ENCODE assay signal across 33 cellular contexts in the genomic region with DNA sequence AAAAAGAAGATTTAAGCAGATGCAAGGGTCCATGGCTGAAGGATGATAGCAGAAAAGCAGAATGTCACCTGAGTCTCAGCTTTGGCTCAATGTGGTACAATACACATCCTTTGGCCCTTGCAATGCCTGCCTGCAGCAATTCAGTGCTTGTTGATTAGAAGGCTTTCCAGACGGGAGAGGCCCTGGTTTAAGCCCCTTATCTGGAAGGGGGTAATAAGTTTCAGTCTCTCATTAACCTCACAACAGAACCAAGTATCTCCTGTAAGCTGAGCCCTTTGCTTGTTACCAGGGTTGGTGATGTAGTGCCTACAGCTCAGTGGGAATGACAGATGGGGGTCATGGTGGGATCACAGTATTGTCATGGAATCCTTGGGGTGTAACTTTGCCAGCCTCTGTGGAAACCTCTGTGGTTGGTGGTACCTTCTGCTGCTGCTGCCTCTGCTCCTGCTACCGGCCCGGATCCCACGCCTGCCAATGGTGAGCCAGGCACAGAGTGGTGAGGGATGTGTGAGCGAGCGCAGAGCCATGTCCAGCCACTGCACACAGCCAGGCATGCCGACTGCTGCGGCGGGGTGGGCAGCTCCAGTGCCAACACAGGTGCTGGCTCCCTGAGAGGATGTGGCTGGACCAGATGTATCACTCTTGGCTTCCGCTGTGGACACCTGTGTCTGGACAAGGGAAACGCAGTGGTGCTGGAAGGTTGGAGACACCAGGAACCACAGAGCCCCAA.
"Had no signal": no experiment of that assay in that cellular context is flagged by ENCODE, and none has a peak within 500 bp of the region (broad histone marks: within the 10 kb centered on the region; RNA-seq: fewer than 3 reads in every experiment).

No MANE protein-coding gene starts in this region.

- H3K4me3 Mint-ChIP-seq: mesothelial cell of epicardium; naive B cell; natural killer cell treated with Interleukin-12 subunit alpha and Interleukin-12 subunit beta and Interleukin-15 and Interleukin-18, amount 100 ng/mL, for 72 hours; neural crest cell; stimulated activated naive CD8-positive, alpha-beta T cell treated with anti-CD3 and anti-CD28 coated beads, Interleukin-15, amount 100 ng/mL, for 72 hours had no signal

- H3K4me1 Mint-ChIP-seq: mesothelial cell of epicardium; stimulated activated naive CD8-positive, alpha-beta T cell treated with anti-CD3 and anti-CD28 coated beads, Interleukin-15, amount 100 ng/mL, for 72 hours had no signal

- H3K9me3 Mint-ChIP-seq: natural killer cell treated with Interleukin-12 subunit alpha and Interleukin-12 subunit beta and Interleukin-15 and Interleukin-18, amount 100 ng/mL, for 72 hours had no signal

- DNase-seq: dermis blood vessel endothelial cell; effector memory CD4-positive, alpha-beta T cell; erythroblast; esophagus squamous epithelium; foreskin melanocyte; glutamatergic neuron; heart right ventricle; hippocampal formation; left colon; left ventricle myocardium superior; lower lobe of right lung; naive B cell; nucleus accumbens; stimulated activated CD4-positive, alpha-beta T cell treated with anti-CD3 and anti-CD28 coated beads, Interleukin-12 subunit alpha, Interleukin-12 subunit beta, amount 100 ng/mL, for 4 hours; stimulated activated CD4-positive, alpha-beta T cell treated with anti-CD3 and anti-CD28 coated beads, Interleukin-1b, Interleukin-23, amount 100 ng/mL, for 48 hours; stimulated activated CD4-positive, alpha-beta T cell treated with anti-CD3 and anti-CD28 coated beads, Interleukin-4, amount 100 ng/mL, for 1 hour; stimulated activated CD8-positive, alpha-beta memory T cell treated with anti-CD3 and anti-CD28 coated beads, Interleukin-4, amount 100 ng/mL, for 48 hours; stimulated activated naive CD4-positive, alpha-beta T cell; stimulated activated naive CD8-positive, alpha-beta T cell treated with anti-CD3 and anti-CD28 coated beads, Interleukin-15, amount 100 ng/mL, for 72 hours; transverse colon; upper lobe of right lung; uterus had no signal

- H3K36me3 Mint-ChIP-seq: mesothelial cell of epicardium; natural killer cell treated with Interleukin-12 subunit alpha and Interleukin-12 subunit beta and Interleukin-15 and Interleukin-18, amount 100 ng/mL, for 72 hours had no signal

- H3K4me1 ChIP-seq: esophagus squamous epithelium, heart right ventricle, lower lobe of right lung, pancreas, right atrium auricular region, suprapubic skin, transverse colon, upper lobe of right lung, uterus had no signal

- H3K36me3 ChIP-seq: esophagus squamous epithelium, heart right ventricle, lower lobe of right lung, pancreas, right atrium auricular region, suprapubic skin, transverse colon, upper lobe of right lung, uterus had no signal

- H3K9me3 ChIP-seq: lower lobe of right lung, mucosa of descending colon, pancreas, transverse colon, upper lobe of right lung had no signal

- ATAC-seq: heart right ventricle; left colon; left ventricle myocardium superior; lower lobe of right lung; mucosa of descending colon; natural killer cell treated with Interleukin-12 subunit alpha and Interleukin-12 subunit beta and Interleukin-15 and Interleukin-18, amount 100 ng/mL, for 72 hours; pancreas; sciatic nerve; stimulated activated naive CD8-positive, alpha-beta T cell treated with anti-CD3 and anti-CD28 coated beads, Interleukin-15, amount 100 ng/mL, for 72 hours; upper lobe of right lung had no signal

- H3K4me2 ChIP-seq: smooth muscle cell had no signal

- H3K4me3 ChIP-seq: coronary artery, esophagus squamous epithelium, heart right ventricle, lower lobe of right lung, mucosa of descending colon, pancreas, right atrium auricular region, smooth muscle cell, suprapubic skin, transverse colon, upper lobe of right lung, uterus had no signal

- H3K27me3 ChIP-seq: pancreas, right atrium auricular region, transverse colon, uterus had no signal

- H3K27ac Mint-ChIP-seq: mesothelial cell of epicardium; natural killer cell treated with Interleukin-12 subunit alpha and Interleukin-12 subunit beta and Interleukin-15 and Interleukin-18, amount 100 ng/mL, for 72 hours; progenitor cell of endocrine pancreas; stimulated activated naive CD8-positive, alpha-beta T cell treated with anti-CD3 and anti-CD28 coated beads, Interleukin-15, amount 100 ng/mL, for 72 hours had no signal

- H3K27ac ChIP-seq: coronary artery, esophagus squamous epithelium, heart right ventricle, lower lobe of right lung, pancreas, right atrium auricular region, suprapubic skin, transverse colon, upper lobe of right lung, uterus had no signal
